ENCODE assay signal across 30 cellular contexts in genomic region chr3:58508437-58508836, GRCh38. TPM values are rescaled to one million over a fixed set of nuclear protein-coding genes. Genes with fewer than 3 reads are reported as not detected.
"Had no signal": no experiment of that assay in that cellular context is flagged by ENCODE, and none has a peak within 500 bp of the region (broad histone marks: within the 10 kb centered on the region; RNA-seq: fewer than 3 reads in every experiment).

No MANE protein-coding gene starts in this region.

- H3K36me3 Mint-ChIP-seq: activated naive CD4-positive, alpha-beta T cell treated with anti-CD3 and anti-CD28 coated beads, Interleukin-2, amount 50 U/mL, for 24 hours; activated naive CD8-positive, alpha-beta T cell treated with anti-CD3 and anti-CD28 coated beads for 36 hours had no signal

- H3K9me3 ChIP-seq: adrenal gland, body of pancreas, breast epithelium, colonic mucosa had no signal

- H3K27me3 Mint-ChIP-seq: activated B cell treated with CpG ODN at 0.5 μM for 24 hours; activated CD8-positive, alpha-beta T cell treated with anti-CD3 and anti-CD28 coated beads for 36 hours; activated naive CD4-positive, alpha-beta T cell treated with anti-CD3 and anti-CD28 coated beads, Interleukin-2, amount 50 U/mL, for 24 hours; activated naive CD8-positive, alpha-beta T cell treated with anti-CD3 and anti-CD28 coated beads for 36 hours; activated naive CD8-positive, alpha-beta T cell treated with anti-CD3 and anti-CD28 coated beads, Interleukin-2, amount 50 U/mL, for 24 hours had no signal

- DNase-seq: activated B cell treated with CpG ODN at 0.5 μM for 24 hours; activated CD4-positive, alpha-beta T cell treated with anti-CD3 and anti-CD28 coated beads for 48 hours; activated CD4-positive, alpha-beta T cell treated with anti-CD3 and anti-CD28 coated beads, Interleukin-2, amount 50 U/mL, for 1 hour; activated CD4-positive, alpha-beta T cell treated with anti-CD3 and anti-CD28 coated beads, Interleukin-2, amount 50 U/mL, for 48 hours; activated CD8-positive, alpha-beta memory T cell treated with anti-CD3 and anti-CD28 coated beads for 24 hours; activated CD8-positive, alpha-beta T cell treated with anti-CD3 and anti-CD28 coated beads for 36 hours; activated effector memory CD4-positive, alpha-beta T cell treated with anti-CD3 and anti-CD28 coated beads, Interleukin-2, amount 50 U/mL, for 16 hours; activated naive CD4-positive, alpha-beta T cell treated with anti-CD3 and anti-CD28 coated beads for 36 hours; activated naive CD8-positive, alpha-beta T cell treated with anti-CD3 and anti-CD28 coated beads for 36 hours; activated naive CD8-positive, alpha-beta T cell treated with anti-CD3 and anti-CD28 coated beads, Interleukin-2, amount 50 U/mL, for 24 hours; activated T-cell treated with anti-CD3 and anti-CD28 coated beads, Interleukin-2, amount 50 U/mL, for 48 hours; adrenal gland; amygdala; aorta; body of pancreas; central memory CD4-positive, alpha-beta T cell; cerebellar nuclear complex; colonic mucosa; effector memory CD4-positive, alpha-beta T cell; endodermal cell; foreskin fibroblast; head of caudate nucleus; T-helper 2 cell had no signal

- H3K36me3 ChIP-seq: breast epithelium, cardiac muscle cell, colonic mucosa had no signal

- H3K4me3 Mint-ChIP-seq: activated B cell treated with CpG ODN at 0.5 μM for 24 hours; activated CD8-positive, alpha-beta T cell treated with anti-CD3 and anti-CD28 coated beads for 36 hours; activated naive CD4-positive, alpha-beta T cell treated with anti-CD3 and anti-CD28 coated beads for 36 hours; activated naive CD4-positive, alpha-beta T cell treated with anti-CD3 and anti-CD28 coated beads, Interleukin-2, amount 50 U/mL, for 24 hours; activated naive CD8-positive, alpha-beta T cell treated with anti-CD3 and anti-CD28 coated beads for 36 hours; activated naive CD8-positive, alpha-beta T cell treated with anti-CD3 and anti-CD28 coated beads, Interleukin-2, amount 50 U/mL, for 24 hours; activated T-helper 1 cell treated with anti-CD3 and anti-CD28 coated beads, Interleukin-12 subunit alpha, Interleukin-12 subunit beta, Interleukin-2, Interleukin-4 antibody, amounts not matched to agents 30 ng/mL and 10 ng/mL and 1 ng/mL, durations not matched to agents 14 hours and 24 hours and 36 hours; endodermal cell had no signal

- H3K4me1 Mint-ChIP-seq: activated B cell treated with CpG ODN at 0.5 μM for 24 hours; activated naive CD4-positive, alpha-beta T cell treated with anti-CD3 and anti-CD28 coated beads, Interleukin-2, amount 50 U/mL, for 24 hours; activated naive CD8-positive, alpha-beta T cell treated with anti-CD3 and anti-CD28 coated beads, Interleukin-2, amount 50 U/mL, for 24 hours had no signal

- H3K9me3 Mint-ChIP-seq: activated B cell treated with CpG ODN at 0.5 μM for 24 hours; activated CD8-positive, alpha-beta T cell treated with anti-CD3 and anti-CD28 coated beads for 36 hours; activated naive CD4-positive, alpha-beta T cell treated with anti-CD3 and anti-CD28 coated beads for 36 hours; activated naive CD4-positive, alpha-beta T cell treated with anti-CD3 and anti-CD28 coated beads, Interleukin-2, amount 50 U/mL, for 24 hours; activated naive CD8-positive, alpha-beta T cell treated with anti-CD3 and anti-CD28 coated beads for 36 hours; activated naive CD8-positive, alpha-beta T cell treated with anti-CD3 and anti-CD28 coated beads, Interleukin-2, amount 50 U/mL, for 24 hours; activated T-helper 1 cell treated with anti-CD3 and anti-CD28 coated beads, Interleukin-12 subunit alpha, Interleukin-12 subunit beta, Interleukin-2, Interleukin-4 antibody, amounts not matched to agents 30 ng/mL and 10 ng/mL and 1 ng/mL, durations not matched to agents 14 hours and 24 hours and 36 hours; activated T-helper 2 cell treated with anti-CD3 and anti-CD28 coated beads, Interferon-gamma antibody, Interleukin-2, Interleukin-4, amounts not matched to agents 10 μg/mL and 5 μg/mL and 100 μg/mL, durations not matched to agents 14 hours and 24 hours and 36 hours; endodermal cell had no signal

- H3K27me3 ChIP-seq: adrenal gland, body of pancreas, breast epithelium, cardiac muscle cell, colonic mucosa had no signal

- ATAC-seq: activated CD4-positive, CD25-positive, alpha-beta regulatory T cell treated with anti-CD3 and anti-CD28 coated beads, Interleukin-2, amount 50 U/mL, for 24 hours; activated CD8-positive, alpha-beta T cell treated with anti-CD3 and anti-CD28 coated beads for 36 hours; activated naive CD8-positive, alpha-beta T cell treated with anti-CD3 and anti-CD28 coated beads, Interleukin-2, amount 50 U/mL, for 24 hours; body of pancreas had no signal

- H3K4me1 ChIP-seq: adrenal gland, body of pancreas, breast epithelium, colonic mucosa had no signal

- H3K27ac ChIP-seq: adrenal gland, body of pancreas, breast epithelium, cardiac muscle cell, colonic mucosa had no signal

- H3K27ac Mint-ChIP-seq: activated B cell treated with CpG ODN at 0.5 μM for 24 hours; activated CD8-positive, alpha-beta T cell treated with anti-CD3 and anti-CD28 coated beads for 36 hours; activated naive CD4-positive, alpha-beta T cell treated with anti-CD3 and anti-CD28 coated beads for 36 hours; activated naive CD4-positive, alpha-beta T cell treated with anti-CD3 and anti-CD28 coated beads, Interleukin-2, amount 50 U/mL, for 24 hours; activated naive CD8-positive, alpha-beta T cell treated with anti-CD3 and anti-CD28 coated beads for 36 hours; activated naive CD8-positive, alpha-beta T cell treated with anti-CD3 and anti-CD28 coated beads, Interleukin-2, amount 50 U/mL, for 24 hours; activated T-helper 1 cell treated with anti-CD3 and anti-CD28 coated beads, Interleukin-12 subunit alpha, Interleukin-12 subunit beta, Interleukin-2, Interleukin-4 antibody, amounts not matched to agents 30 ng/mL and 10 ng/mL and 1 ng/mL, durations not matched to agents 14 hours and 24 hours and 36 hours; activated T-helper 2 cell treated with anti-CD3 and anti-CD28 coated beads, Interferon-gamma antibody, Interleukin-2, Interleukin-4, amounts not matched to agents 10 μg/mL and 5 μg/mL and 100 μg/mL, durations not matched to agents 14 hours and 24 hours and 36 hours; endodermal cell had no signal

- H3K4me3 ChIP-seq: adrenal gland, body of pancreas, breast epithelium, cardiac muscle cell, colonic mucosa had no signal

RNA-seq across cellular contexts. Expression of gene ACOX2, which starts 28.6 kb away (rescaled TPM):
- total RNA-seq: activated B cell treated with CpG ODN at 0.5 μM for 24 hours; activated CD8-positive, alpha-beta T cell treated with anti-CD3 and anti-CD28 coated beads for 36 hours; activated naive CD4-positive, alpha-beta T cell treated with anti-CD3 and anti-CD28 coated beads for 36 hours; activated naive CD8-positive, alpha-beta T cell treated with anti-CD3 and anti-CD28 coated beads for 36 hours; activated T-helper 1 cell treated with anti-CD3 and anti-CD28 coated beads, Interleukin-12 subunit alpha, Interleukin-12 subunit beta, Interleukin-2, Interleukin-4 antibody, amounts not matched to agents 30 ng/mL and 10 ng/mL and 1 ng/mL, durations not matched to agents 14 hours and 24 hours and 36 hours; activated T-helper 2 cell treated with anti-CD3 and anti-CD28 coated beads, Interferon-gamma antibody, Interleukin-2, Interleukin-4, amounts not matched to agents 10 μg/mL and 5 μg/mL and 100 μg/mL, durations not matched to agents 14 hours and 24 hours and 36 hours; T-helper 1 cell treated with Interleukin-12 subunit alpha and Interleukin-12 subunit beta and Interleukin-4 antibody, amounts not matched to agents 30 ng/mL and 1 ng/mL, for 36 hours had no signal
